Comparison of ENCODE assay signal across 19 cellular contexts in genomic region chr18:66601649-66602048, GRCh38. TPM values are rescaled to one million over a fixed set of nuclear protein-coding genes. Genes with fewer than 3 reads are reported as not detected.
DNase-seq lines count a peak whose midpoint lies in the region; ATAC-seq and TF ChIP-seq lines count a peak whose summit lies in the region.
"Had no signal": no experiment of that assay in that cellular context is flagged by ENCODE, and none has a peak within 500 bp of the region (broad histone marks: within the 10 kb centered on the region; RNA-seq: fewer than 3 reads in every experiment).

No MANE protein-coding gene starts in this region.

- TF ChIP-seq POLR2A in upper lobe of left lung (IDR thresholded peaks at IDR 0.05): no peak

- H3K27ac Mint-ChIP-seq in Calu3 (ENCODE audit: unreplicated experiment): peak overlapping the region; percentile 95
- H3K27ac Mint-ChIP-seq: IgD-negative memory B cell had no signal

- 49 to 50% methylated on average over 3 of the region's 3 CpGs for WGBS in upper lobe of left lung, 2 donors

- peaks cover 0 to 4% (median 0%) of the 10 kb centered on the region in 4 donors for H3K9me3 ChIP-seq in upper lobe of left lung
- H3K9me3 ChIP-seq: Caco-2, HAP-1 had no signal

- H3K36me3 ChIP-seq in upper lobe of left lung: no peaks in the 10 kb centered on the region
- H3K36me3 ChIP-seq: HAP-1 had no signal

- no peak overlapping the region for H3K4me3 Mint-ChIP-seq in Calu3 (ENCODE audit: low read depth, unreplicated experiment)
- H3K4me3 Mint-ChIP-seq: IgD-negative memory B cell had no signal

- peaks cover 10% of the 10 kb centered on the region for H3K4me1 Mint-ChIP-seq in Calu3 (ENCODE audit: low read depth, unreplicated experiment)
- H3K4me1 Mint-ChIP-seq: IgD-negative memory B cell had no signal

- CTCF ChIA-PET in Calu3 (lab: Charles Lee): no interaction called here

- no peak for TF ChIP-seq CTCF in Calu3 (IDR thresholded peaks at IDR 0.05; ENCODE audit: unreplicated experiment)
- no peak for TF ChIP-seq CTCF in coronary artery (IDR thresholded peaks at IDR 0.05)
- TF ChIP-seq CTCF in upper lobe of left lung (IDR thresholded peaks at IDR 0.05): no peak

- H3K27ac ChIP-seq in coronary artery: peak overlapping the region; percentile 76 to 83
- H3K27ac ChIP-seq in upper lobe of left lung: no peak overlapping the region
- H3K27ac ChIP-seq: RWPE1, SK-N-MC had no signal

- ATAC-seq in HG03342 (IDR thresholded peaks at IDR 0.05; ENCODE audit: unreplicated experiment) (no peak), upper lobe of left lung (ENCODE audit: low FRiP score in 2 of 2) (no peak)

- no TSS peak for BruUV-seq in Calu3 (replicated peaks; lab: Mats Ljungman, UMichigan)

- peaks cover 6% of the 10 kb centered on the region for H3K36me3 Mint-ChIP-seq in Calu3 (ENCODE audit: insufficient read depth, unreplicated experiment)
- H3K36me3 Mint-ChIP-seq: IgD-negative memory B cell had no signal

- no peaks in the 10 kb centered on the region for H3K4me1 ChIP-seq in upper lobe of left lung
- H3K4me1 ChIP-seq: Caco-2, HAP-1 had no signal

- DNase-seq in Calu3 (no peak), NCI-H748 treated with DMSO at 0.1 percent for 48 hours (lab: John Stamatoyannopoulos, UW) (peak; percentile 48), coronary artery (ENCODE audit: low spot score) (no peak), pons (ENCODE audit: low spot score) (peak; percentile 47), upper lobe of left lung (no peak), anterior cingulate cortex (lab: John Stamatoyannopoulos, UW) (no peak)
- DNase-seq: Caco-2, EL, Kasumi-1, NCI-H1105, NCI-H1694, NCI-H2107, NCI-H526 treated with DMSO at 0.1 percent for 48 hours had no signal

- no peaks in the 10 kb centered on the region for H3K27me3 Mint-ChIP-seq in Calu3 (ENCODE audit: unreplicated experiment)
- H3K27me3 Mint-ChIP-seq: IgD-negative memory B cell had no signal

- no peak for TF ChIP-seq EP300 in upper lobe of left lung (IDR thresholded peaks at IDR 0.05)

- H3K9me3 Mint-ChIP-seq in Calu3 (ENCODE audit: low read depth, unreplicated experiment): no peaks in the 10 kb centered on the region

- H3K27me3 ChIP-seq in upper lobe of left lung: no peaks in the 10 kb centered on the region

- peak overlapping the region; percentile 67 for H3K4me3 ChIP-seq in coronary artery
- no peak overlapping the region for H3K4me3 ChIP-seq in upper lobe of left lung
- H3K4me3 ChIP-seq: HAP-1, SK-N-MC had no signal

- intact Hi-C loops in Calu3 (cut with micrococcal nuclease; ENCODE audit: unreplicated experiment): no loop called here

RNA-seq across cellular contexts. Expression of gene CDH19, which starts 2.2 kb away (rescaled TPM):
- total RNA-seq in Calu3 (2022) (0.27 and 0.33 TPM in 2 replicates), upper lobe of left lung (1 to 10 TPM; 1.0 to 3.1 (median 1.3) TPM)
- total RNA-seq: Caco-2, HT1080 had no signal

Comparison
In these comparisons a context has a peak if more than half of its experiments do, and no peak if none do; other contexts are left out.
1. DNase-seq: peak in NCI-H748 treated with DMSO at 0.1 percent for 48 hours (single experiment) and pons (single experiment); none in Calu3 (single experiment), coronary artery (single experiment), upper lobe of left lung (0 of 2) and anterior cingulate cortex (0 of 58).
2. H3K27ac ChIP-seq: peak in coronary artery (2 of 2); none in upper lobe of left lung (0 of 4).